27 cellular contexts compared by ENCODE assay signal in genomic region chr11:78788533-78788932, GRCh38.
"Had no signal": no experiment of that assay in that cellular context is flagged by ENCODE, and none has a peak within 500 bp of the region (broad histone marks: within the 10 kb centered on the region; RNA-seq: fewer than 3 reads in every experiment).

No MANE protein-coding gene starts in this region.

- H3K36me3 Mint-ChIP-seq: activated naive CD8-positive, alpha-beta T cell; memory B cell; natural killer cell had no signal

- H3K4me3 ChIP-seq: body of pancreas, cardiac muscle cell, colonic mucosa, gastroesophageal sphincter, hepatocyte, upper lobe of left lung had no signal

- ATAC-seq: body of pancreas; effector memory CD8-positive, alpha-beta T cell; gastroesophageal sphincter; natural killer cell had no signal

- H3K4me3 Mint-ChIP-seq: activated naive CD8-positive, alpha-beta T cell; effector memory CD8-positive, alpha-beta T cell; memory B cell; natural killer cell; T-helper 2 cell treated with Interferon-gamma antibody and Interleukin-4, amounts not matched to agents 5 μg/mL and 100 μg/mL, for 36 hours had no signal

- H3K4me1 ChIP-seq: colonic mucosa had no signal

- H3K27ac ChIP-seq: body of pancreas, gastroesophageal sphincter, hepatocyte, upper lobe of left lung had no signal

- H3K9me3 ChIP-seq: body of pancreas, colonic mucosa, gastroesophageal sphincter, upper lobe of left lung had no signal

- H2AFZ ChIP-seq: hepatocyte had no signal

- H3K4me1 Mint-ChIP-seq: memory B cell, natural killer cell had no signal

- H3K4me2 ChIP-seq: hepatocyte had no signal

- H3K27me3 ChIP-seq: body of pancreas, cardiac muscle cell, colonic mucosa, gastroesophageal sphincter, hepatocyte, upper lobe of left lung had no signal

- DNase-seq: activated CD4-positive, alpha-beta T cell treated with anti-CD3 and anti-CD28 coated beads for 4 hours; activated CD4-positive, alpha-beta T cell treated with anti-CD3 and anti-CD28 coated beads, Interleukin-2, amount 50 U/mL, for 4 hours; activated CD4-positive, CD25-positive, alpha-beta regulatory T cell; activated effector memory CD4-positive, alpha-beta T cell treated with Interleukin-2 at 50 U/mL for 16 hours; activated naive CD4-positive, alpha-beta T cell treated with Interleukin-2 at 50 U/mL for 16 hours; aorta; body of pancreas; cerebellar nuclear complex; colonic mucosa; effector memory CD8-positive, alpha-beta T cell; erythroblast; islet precursor cell; left cardiac atrium; natural killer cell; posterior cingulate gyrus; right cardiac atrium; stimulated activated CD4-positive, alpha-beta T cell treated with anti-CD3 and anti-CD28 coated beads, Interleukin-15, amount 100 ng/mL, for 24 hours; stimulated activated CD4-positive, alpha-beta T cell treated with anti-CD3 and anti-CD28 coated beads, Interleukin-2, amount 100 ng/mL, for 24 hours; stimulated activated naive CD4-positive, alpha-beta T cell treated with Interleukin-2 at 50 U/mL for 16 hours; T-helper 1 cell; upper lobe of left lung had no signal

- H3K9me3 Mint-ChIP-seq: effector memory CD8-positive, alpha-beta T cell; memory B cell; natural killer cell; T-helper 2 cell treated with Interferon-gamma antibody and Interleukin-4, amounts not matched to agents 5 μg/mL and 100 μg/mL, for 36 hours had no signal

- H3K27me3 Mint-ChIP-seq: activated naive CD8-positive, alpha-beta T cell had no signal

- H3K36me3 ChIP-seq: cardiac muscle cell, colonic mucosa, gastroesophageal sphincter, upper lobe of left lung had no signal

- H3K27ac Mint-ChIP-seq: activated naive CD8-positive, alpha-beta T cell; effector memory CD8-positive, alpha-beta T cell; memory B cell; natural killer cell; T-helper 2 cell treated with Interferon-gamma antibody and Interleukin-4, amounts not matched to agents 5 μg/mL and 100 μg/mL, for 36 hours had no signal
